In the genomic region with DNA sequence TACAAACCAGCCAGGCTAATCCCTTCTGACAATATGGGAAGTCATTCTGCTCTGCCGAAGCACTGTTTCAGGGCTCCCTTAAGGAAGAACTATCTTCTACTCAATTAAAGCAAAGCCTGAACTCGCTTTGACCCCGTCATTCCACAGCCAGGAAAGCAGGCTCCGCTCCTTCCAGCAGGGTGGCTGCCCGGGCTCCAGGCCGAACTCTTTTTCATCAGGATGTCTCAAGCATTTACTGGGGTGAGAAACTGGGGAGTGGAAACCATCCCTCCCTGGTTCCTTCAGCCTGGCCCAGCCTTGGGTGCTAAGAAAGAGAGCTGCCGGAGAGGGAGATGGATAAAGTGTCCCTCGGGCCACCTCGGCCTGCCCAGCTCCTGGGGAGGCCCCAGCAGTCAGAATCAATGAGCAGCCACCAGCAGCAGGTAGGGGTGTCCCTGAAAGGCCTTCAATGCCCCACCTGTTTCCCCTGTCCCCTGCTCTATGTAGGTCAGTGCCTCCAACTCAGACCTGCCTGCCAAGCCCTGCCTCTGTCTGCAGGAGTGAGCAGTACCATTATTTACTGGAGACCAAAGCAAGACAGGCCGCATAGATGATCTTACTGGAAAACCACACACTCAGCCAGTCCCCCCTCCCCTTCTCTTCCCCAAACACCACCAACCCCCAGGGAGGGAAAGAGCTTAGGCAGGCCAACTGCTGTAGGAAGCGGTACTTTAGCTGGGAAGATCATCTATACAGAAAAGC, we compare ENCODE assay signal across 10 cellular contexts.
DNase-seq lines count a peak whose midpoint lies in the region; ATAC-seq and TF ChIP-seq lines count a peak whose summit lies in the region.
"Had no signal": no experiment of that assay in that cellular context is flagged by ENCODE, and none has a peak within 500 bp of the region (broad histone marks: within the 10 kb centered on the region; RNA-seq: fewer than 3 reads in every experiment).

No MANE protein-coding gene starts in this region.

- H3K4me3 ChIP-seq in right atrium auricular region, result no peak overlapping the region
- H3K4me3 ChIP-seq: body of pancreas had no signal

- H3K27me3 ChIP-seq in right atrium auricular region, result no peaks in the 10 kb centered on the region
- H3K27me3 ChIP-seq: body of pancreas had no signal

- TF ChIP-seq CTCF in right atrium auricular region (IDR thresholded peaks at IDR 0.05), result no peak

- no peaks in the 10 kb centered on the region for H3K36me3 ChIP-seq in right atrium auricular region

- no peaks in the 10 kb centered on the region for H3K36me3 Mint-ChIP-seq in stimulated activated memory B cell treated with anti-CD40 and anti-IgM and Interleukin-4, amounts not matched to agents 10 μg/mL and 1 μg/mL and 100 μg/mL, for 72 hours

- H3K9me3 Mint-ChIP-seq in stimulated activated memory B cell treated with anti-CD40 and anti-IgM and Interleukin-4, amounts not matched to agents 10 μg/mL and 1 μg/mL and 100 μg/mL, for 72 hours, result no peaks in the 10 kb centered on the region

- ATAC-seq in stimulated activated memory B cell treated with anti-CD40 and anti-IgM and Interleukin-4, amounts not matched to agents 10 μg/mL and 1 μg/mL and 100 μg/mL, for 72 hours, result no peak
- no peak for ATAC-seq in HG03108 (IDR thresholded peaks at IDR 0.05; ENCODE audit: unreplicated experiment)
- ATAC-seq: body of pancreas had no signal

- no peaks in the 10 kb centered on the region for H3K9me3 ChIP-seq in right atrium auricular region
- H3K9me3 ChIP-seq: body of pancreas had no signal

- H3K4me1 ChIP-seq in right atrium auricular region, result peaks cover 0 to 45% of the 10 kb centered on the region in 2 donors

- H3K27ac Mint-ChIP-seq in stimulated activated memory B cell treated with anti-CD40 and anti-IgM and Interleukin-4, amounts not matched to agents 10 μg/mL and 1 μg/mL and 100 μg/mL, for 72 hours, result peak overlapping the region; percentile 53

- peak overlapping the region; percentile 8 to 39 for H3K27ac ChIP-seq in right atrium auricular region

- H3K27me3 Mint-ChIP-seq in stimulated activated memory B cell treated with anti-CD40 and anti-IgM and Interleukin-4, amounts not matched to agents 10 μg/mL and 1 μg/mL and 100 μg/mL, for 72 hours, result no peaks in the 10 kb centered on the region

- no peak overlapping the region for H3K4me3 Mint-ChIP-seq in stimulated activated memory B cell treated with anti-CD40 and anti-IgM and Interleukin-4, amounts not matched to agents 10 μg/mL and 1 μg/mL and 100 μg/mL, for 72 hours

- DNase-seq in H4 (ENCODE audit: low spot score) (peak; percentile 66), RPMI7951 (ENCODE audit: low read depth) (peak; percentile 63), right atrium auricular region (ENCODE audit: low spot score) (peak; percentile 78), cerebellar nuclear complex (lab: John Stamatoyannopoulos, UW) (no peak), SKM-1 (lab: John Stamatoyannopoulos, UW; ENCODE audit: unreplicated experiment) (no peak)
- no peak for DNase-seq in stimulated activated CD4-positive, alpha-beta T cell treated with anti-CD3 and anti-CD28 coated beads, Interleukin-15, amount 100 ng/mL, for 24 hours
- DNase-seq: kidney glomerular epithelial cell had no signal

- H3K4me1 Mint-ChIP-seq in stimulated activated memory B cell treated with anti-CD40 and anti-IgM and Interleukin-4, amounts not matched to agents 10 μg/mL and 1 μg/mL and 100 μg/mL, for 72 hours, result peaks cover 60% of the 10 kb centered on the region

Comparison
In these comparisons a context has a peak if more than half of its experiments do, and no peak if none do; other contexts are left out.
1. DNase-seq: peak in H4 (single experiment), RPMI7951 (single experiment) and right atrium auricular region (single experiment); none in stimulated activated CD4-positive, alpha-beta T cell treated with anti-CD3 and anti-CD28 coated beads, Interleukin-15, amount 100 ng/mL, for 24 hours (single experiment), cerebellar nuclear complex (0 of 2) and SKM-1 (single experiment).